In genomic region chrX:26347171-26347570, GRCh38 we compare ENCODE assay signal across 9 cellular contexts.
"Had no signal": no experiment of that assay in that cellular context is flagged by ENCODE, and none has a peak within 500 bp of the region (broad histone marks: within the 10 kb centered on the region; RNA-seq: fewer than 3 reads in every experiment).

No MANE protein-coding gene starts in this region.

- DNase-seq: GM23248, GOT3, H7, HFFc6 had no signal

- H3K9ac ChIP-seq: GM23248 had no signal

- H3K27me3 Mint-ChIP-seq: IgD-negative memory B cell had no signal

- H3K4me3 Mint-ChIP-seq: HFFc6, IgD-negative memory B cell had no signal

- H3K36me3 ChIP-seq: HAP-1 had no signal

- H3K27ac Mint-ChIP-seq: HFFc6, IgD-negative memory B cell had no signal

- H3K36me3 Mint-ChIP-seq: IgD-negative memory B cell had no signal

- H3K4me3 ChIP-seq: GM23248, HAP-1 had no signal

- H3K4me1 ChIP-seq: HAP-1 had no signal

- H3K4me1 Mint-ChIP-seq: IgD-negative memory B cell had no signal

- H2AFZ ChIP-seq: GM23248 had no signal

- ATAC-seq: HCT116, HepG2 had no signal

- H3K9me3 ChIP-seq: HAP-1 had no signal

- H3K27ac ChIP-seq: GM23248, HL-60 had no signal
